Comparison of ENCODE assay signal across 2 cellular contexts in the genomic region with DNA sequence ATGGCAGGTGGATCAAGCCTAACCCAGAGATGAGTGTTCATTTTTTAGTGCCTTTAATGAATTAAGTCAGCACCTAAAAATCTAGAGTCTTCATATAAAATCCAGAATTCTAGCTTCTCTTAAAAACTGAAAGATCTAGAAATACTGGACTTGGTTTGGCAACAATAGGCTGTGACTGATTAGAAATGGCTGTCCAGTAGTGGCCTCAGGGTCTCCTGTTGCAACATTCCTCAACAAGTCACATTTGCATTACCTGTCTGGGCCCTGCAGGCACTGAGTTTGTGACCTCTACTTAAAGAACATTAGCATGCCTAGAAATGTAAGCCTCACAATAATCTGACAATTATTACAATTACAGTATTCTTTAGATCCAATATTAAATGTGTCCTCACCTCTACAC.
TF ChIP-seq lines count a peak whose summit lies in the region.

No MANE protein-coding gene starts in this region.

TF ChIP-seq in GM23338, 12 proteins besides CTCF, POLR2A, EP300 and RAD21:
- TF ChIP-seq POLR2AphosphoS5 (IDR thresholded peaks at IDR 0.05; ENCODE audit: low read depth) (no peak), JUNB (IDR thresholded peaks at IDR 0.05; ENCODE audit: unreplicated experiment) (no peak), EZH2 (IDR thresholded peaks at IDR 0.05; ENCODE audit: low read depth, unreplicated experiment) (no peak), NANOG (IDR thresholded peaks at IDR 0.05; ENCODE audit: borderline replicate concordance) (no peak), ZNF114 (CRISPR knock-in tag; IDR thresholded peaks at IDR 0.05) (no peak)

TF ChIP-seq in HepG2, 621 proteins besides CTCF, POLR2A, EP300 and RAD21:
- no peak for TF ChIP-seq ZNF101 (CRISPR knock-in tag; IDR thresholded peaks at IDR 0.05; ENCODE audit: borderline replicate concordance, low read depth)
- TF ChIP-seq CEBPB (IDR thresholded peaks at IDR 0.05; ENCODE audit: borderline replicate concordance, low read depth, low read length): 0 out of 2 replicates have a peak, but pooled peaks have one; percentile 12
TF ChIP-seq in HepG2: peak in this region for 1.
